26 cellular contexts compared by ENCODE assay signal in the genomic region with DNA sequence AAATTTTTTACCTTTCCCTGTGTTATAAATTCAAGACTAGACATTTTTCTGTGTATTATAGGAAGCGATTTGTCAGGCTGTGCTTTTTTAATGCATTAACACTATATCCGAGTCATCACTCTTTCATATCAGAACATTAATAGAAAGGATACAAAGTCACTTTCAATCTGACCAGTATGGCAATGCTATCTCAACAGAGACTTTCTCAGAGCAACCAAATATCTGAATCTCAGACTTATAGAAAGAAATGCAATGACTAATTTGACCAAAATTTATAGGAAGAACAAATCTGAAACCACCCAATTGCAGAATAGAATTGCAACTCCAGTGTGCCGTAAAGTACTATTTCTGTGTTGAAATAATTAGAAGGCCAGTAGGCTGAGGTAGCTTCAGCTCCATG. TPM values are rescaled to one million over a fixed set of nuclear protein-coding genes. Genes with fewer than 3 reads are reported as not detected.
A peak's percentile ranks its signal among the peaks of the same experiment; 100 is the strongest.
DNase-seq lines count a peak whose midpoint lies in the region; ATAC-seq and TF ChIP-seq lines count a peak whose summit lies in the region.
"Had no signal": no experiment of that assay in that cellular context is flagged by ENCODE, and none has a peak within 500 bp of the region (broad histone marks: within the 10 kb centered on the region; RNA-seq: fewer than 3 reads in every experiment).

No MANE protein-coding gene starts in this region.

- TF ChIP-seq POLR2A in testis (IDR thresholded peaks at IDR 0.05), result no peak

- intact Hi-C loops in testis (cut with DNase I; ENCODE audit: low total_unique reads), result no loop called here

- peak overlapping the region; percentile 24 to 35 for H3K4me3 ChIP-seq in testis
- H3K4me3 ChIP-seq: BLaER1 had no signal

- no peaks in the 10 kb centered on the region for H3K4me1 Mint-ChIP-seq in HFFc6 (ENCODE audit: low read depth)
- H3K4me1 Mint-ChIP-seq: CD4-positive, CD25-positive, alpha-beta regulatory T cell; IgD-negative memory B cell had no signal

- no peak overlapping the region for H3K4me3 Mint-ChIP-seq in HFFc6
- H3K4me3 Mint-ChIP-seq: CD4-positive, CD25-positive, alpha-beta regulatory T cell; IgD-negative memory B cell; T-helper 1 cell treated with Interleukin-12 subunit alpha and Interleukin-12 subunit beta and Interleukin-4 antibody, amounts not matched to agents 30 μg/mL and 1 μg/mL, for 36 hours had no signal

- WGBS in testis, 2 donors, result 60 to 69% methylated on average over 3 of the region's 3 CpGs

- H3K4me1 ChIP-seq in testis, result no peaks in the 10 kb centered on the region
- H3K4me1 ChIP-seq: BLaER1 had no signal

- H3K36me3 ChIP-seq in testis (ENCODE audit: low read depth, missing control alignments), result no peaks in the 10 kb centered on the region
- H3K36me3 ChIP-seq: BLaER1 had no signal

- H3K27me3 ChIP-seq in testis, result no peaks in the 10 kb centered on the region
- H3K27me3 ChIP-seq: BLaER1 had no signal

- ATAC-seq in GM18520 (IDR thresholded peaks at IDR 0.05; ENCODE audit: unreplicated experiment) (peak; percentile 41), HG02610 (IDR thresholded peaks at IDR 0.05; ENCODE audit: unreplicated experiment) (peak; percentile 59), HG03565 (IDR thresholded peaks at IDR 0.05; ENCODE audit: unreplicated experiment) (peak; percentile 55)

- no peak for DNase-seq in testis
- DNase-seq in HFFc6, result no peak
- DNase-seq in NCI-H2171 treated with DMSO at 0.1 percent for 48 hours (lab: John Stamatoyannopoulos, UW), result no peak
- no peak for DNase-seq in inferior parietal cortex (ENCODE audit: extremely low spot score)
- DNase-seq: CD4-positive, CD25-positive, alpha-beta regulatory T cell; DMS153; HCEC 1CT; NCI-H1092 treated with DMSO at 0.1 percent for 48 hours; NCI-H1436; NCI-H187; NCI-H2081 treated with DMSO at 0.1 percent for 48 hours; NCI-H2171; NCI-H345; NCI-H524; NCI-H774; SW 1271 had no signal

- H3K27ac Mint-ChIP-seq in HFFc6, result no peak overlapping the region
- H3K27ac Mint-ChIP-seq: CD4-positive, CD25-positive, alpha-beta regulatory T cell; IgD-negative memory B cell; T-helper 1 cell treated with Interleukin-12 subunit alpha and Interleukin-12 subunit beta and Interleukin-4 antibody, amounts not matched to agents 30 μg/mL and 1 μg/mL, for 36 hours had no signal

- no peaks in the 10 kb centered on the region for H3K36me3 Mint-ChIP-seq in HFFc6 (ENCODE audit: low read depth)
- H3K36me3 Mint-ChIP-seq: CD4-positive, CD25-positive, alpha-beta regulatory T cell; IgD-negative memory B cell had no signal

- no peaks in the 10 kb centered on the region; the same call in 1 of the 2 replicates for H3K27me3 Mint-ChIP-seq in HFFc6 (ENCODE audit: insufficient read depth)

- no peak overlapping the region for H3K27ac ChIP-seq in testis
- H3K27ac ChIP-seq: BLaER1, HL-60 had no signal

- no peak for TF ChIP-seq CTCF in testis (IDR thresholded peaks at IDR 0.05)
- no peak for TF ChIP-seq CTCF in HFFc6 (IDR thresholded peaks at IDR 0.05)

- H3K9me3 ChIP-seq in testis, result no peaks in the 10 kb centered on the region
- H3K9me3 ChIP-seq: SK-N-SH had no signal

- no peaks in the 10 kb centered on the region for H3K9me3 Mint-ChIP-seq in HFFc6
- H3K9me3 Mint-ChIP-seq: CD4-positive, CD25-positive, alpha-beta regulatory T cell; T-helper 1 cell treated with Interleukin-12 subunit alpha and Interleukin-12 subunit beta and Interleukin-4 antibody, amounts not matched to agents 30 μg/mL and 1 μg/mL, for 36 hours had no signal

RNA-seq across cellular contexts. Expression of a gene that starts 0.5 kb away (rescaled TPM):
- 10 to 100 TPM; 45.9 to 47.5 TPM for total RNA-seq in testis
- 211 TPM for polyA plus RNA-seq in testis (ENCODE audit: insufficient read depth, low read depth, low replicate concordance)
- total RNA-seq in HFFc6 (2021; fragmentation: NEBNext Ultra II Directional; extraction: Animal tissue kit (Norgen Biotek cat#: 25700)), result not detected
- total RNA-seq: CD4-positive, CD25-positive, alpha-beta regulatory T cell; H1 had no signal
- polyA plus RNA-seq: AG04450; CD4-positive, CD25-positive, alpha-beta regulatory T cell; H1; IgD-negative memory B cell; SK-N-SH had no signal

RNA-seq across cellular contexts. Expression of a gene that starts 20.5 kb away (rescaled TPM):
- total RNA-seq in testis, result 10 to 100 TPM; 33.0 to 34.1 TPM
- 33.2 TPM for polyA plus RNA-seq in testis (ENCODE audit: insufficient read depth, low read depth, low replicate concordance)
- 10 to 100 TPM; 25.6 to 36.9 (median 32.5) TPM for total RNA-seq in HFFc6 (2021; fragmentation: NEBNext Ultra II Directional; extraction: Animal tissue kit (Norgen Biotek cat#: 25700))

Comparison
In these comparisons a context has a peak if more than half of its experiments do, and no peak if none do; other contexts are left out.
1. RNA of a gene that starts 0.5 kb away (total RNA-seq): 45.9 to 47.5 TPM in testis; not detected in HFFc6; every median in the first group is over 10 times any median in the second.
2. Peak in every context shown above with its lines, with median percentiles within 50 percentile points of each other: ATAC-seq.